Comparison of ENCODE assay signal across 8 cellular contexts in the genomic region with DNA sequence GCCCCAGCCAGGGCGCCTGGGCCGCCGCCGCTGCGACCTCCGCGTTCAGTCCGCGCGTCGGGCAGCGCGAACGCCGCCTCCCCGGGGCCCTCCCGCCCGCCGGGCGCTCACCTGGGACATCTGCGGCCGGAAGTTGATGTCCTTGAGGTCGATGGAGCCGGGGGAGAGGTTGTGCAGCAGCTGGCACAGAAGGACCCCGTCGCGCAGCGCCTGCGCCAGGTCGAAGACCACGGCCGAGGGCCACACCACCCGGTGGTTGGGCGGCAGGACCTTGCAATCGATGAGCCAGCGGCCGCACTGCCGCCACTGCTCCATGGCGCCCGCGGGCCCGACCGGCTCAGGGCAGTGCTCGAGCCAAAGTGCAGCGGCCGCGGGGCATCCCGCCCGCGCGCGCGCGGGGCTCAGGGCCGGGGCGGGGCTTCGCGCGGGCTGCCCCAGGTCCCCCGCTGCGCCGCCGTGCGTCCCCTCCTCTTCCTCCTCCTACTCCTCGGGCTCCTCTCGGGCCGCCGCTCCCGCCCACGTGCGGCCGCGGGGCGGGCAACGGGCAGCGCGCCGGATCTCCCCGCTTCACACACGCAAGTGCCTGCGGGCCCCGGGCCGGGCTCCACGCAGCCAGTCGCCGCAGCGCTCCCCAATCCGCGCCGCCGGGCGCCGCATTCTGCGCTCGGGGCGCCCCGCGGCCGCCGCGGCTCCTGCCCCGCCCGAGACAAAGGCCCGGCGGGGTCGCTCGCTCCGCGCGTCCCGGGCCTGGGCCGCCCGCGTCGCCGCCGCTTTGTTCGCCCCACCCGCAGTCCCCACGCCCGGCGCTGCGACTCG. TPM values are rescaled to one million over a fixed set of nuclear protein-coding genes. Genes with fewer than 3 reads are reported as not detected.
DNase-seq lines count a peak whose midpoint lies in the region; TF ChIP-seq lines count a peak whose summit lies in the region.

Gene VAV2 (minus strand): TSS at position 361 of the 816 bp plus-strand sequence. CDS start 46 bp downstream, at position 315.

- H3K9me2 ChIP-seq in Loucy (replicated peaks; ENCODE audit: low read depth, low read length) = no peaks in the 10 kb centered on the region

- no peaks in the 10 kb centered on the region for H3K9me3 ChIP-seq in Loucy (ENCODE audit: insufficient read depth, low read depth, low read length)

- peaks cover 39% of the 10 kb centered on the region for H3K4me1 ChIP-seq in Loucy (ENCODE audit: insufficient read depth, low read length, poor library complexity, severe bottlenecking)

- no peak for DNase-seq in GM12864 (ENCODE audit: low read depth)
- DNase-seq in H4 (ENCODE audit: low spot score) = peak; percentile 31
- peak; percentile 17 for DNase-seq in T-helper 9 cell
- peak; percentile 42 to 69 for DNase-seq in cardiac fibroblast (ENCODE audit: low read depth in 2 of 2)
- no peak for DNase-seq in kidney epithelial cell (ENCODE audit: low read depth)
- peak; percentile 18 to 43 for DNase-seq in stimulated activated CD4-positive, alpha-beta T cell treated with anti-CD3 and anti-CD28 coated beads, Interleukin-1b, Interleukin-23, amount 100 ng/mL, for 4 hours (ENCODE audit: low read depth in 2 of 2)
- DNase-seq in DMS114 treated with DMSO at 0.1 percent for 48 hours (lab: John Stamatoyannopoulos, UW; ENCODE audit: unreplicated experiment) = no peak

- peaks cover 45% of the 10 kb centered on the region for H3K79me2 ChIP-seq in Loucy (ENCODE audit: insufficient read depth, low read length)

- TF ChIP-seq CTCF in GM12864 (IDR thresholded peaks at IDR 0.05; ENCODE audit: low read depth, low read length, missing control alignments) (no peak), Loucy (conservative IDR thresholded peaks at IDR 0.05; ENCODE audit: low read length) (no peak), cardiac fibroblast (IDR thresholded peaks at IDR 0.05; ENCODE audit: low read depth, low read length) (no peak), kidney epithelial cell (IDR thresholded peaks at IDR 0.05; ENCODE audit: insufficient read depth, low read length, poor library complexity, severe bottlenecking) (no peak)

- H3K4me3 ChIP-seq in GM12864 (ENCODE audit: low read depth, low read length) (peak within 1 kb of the TSS; percentile 97), Loucy (ENCODE audit: low read length, poor library complexity, severe bottlenecking) (peak within 1 kb of the TSS; percentile 97), cardiac fibroblast (replicated peaks in 1 of 2; ENCODE audit: low read depth in 2 of 2, low read length in 2 of 2) (peak within 1 kb of the TSS; percentile 75), kidney epithelial cell (ENCODE audit: low read depth, low read length) (peak within 1 kb of the TSS; percentile 78)

- H3K9ac ChIP-seq in Loucy (ENCODE audit: low read depth, low read length, poor library complexity, severe bottlenecking) = peak within 1 kb of the TSS; percentile 95

- H3K36me3 ChIP-seq in Loucy (ENCODE audit: insufficient read depth, low read length) (no peaks in the 10 kb centered on the region), kidney epithelial cell (ENCODE audit: control insufficient read depth, insufficient read depth, low read length) (no peaks in the 10 kb centered on the region)

- H3K27me3 ChIP-seq in Loucy (ENCODE audit: insufficient read depth, low read length, poor library complexity, severe bottlenecking) = no peaks in the 10 kb centered on the region
- H3K27me3 ChIP-seq in kidney epithelial cell (ENCODE audit: control insufficient read depth, insufficient read depth, low read length) = no peaks in the 10 kb centered on the region

- no peaks in the 10 kb centered on the region for H3F3A ChIP-seq in Loucy (ENCODE audit: low read depth)

- peaks cover 7% of the 10 kb centered on the region for H4K20me1 ChIP-seq in Loucy (ENCODE audit: insufficient read depth, low read length, poor library complexity, severe bottlenecking)

- peak within 1 kb of the TSS; percentile 97 for H2AFZ ChIP-seq in Loucy (ENCODE audit: low read length)

- H3K4me2 ChIP-seq in Loucy (ENCODE audit: low read depth, low read length, poor library complexity, severe bottlenecking) = peak within 1 kb of the TSS; percentile 98

RNA-seq across cellular contexts. Expression of gene VAV2, which starts in this region (rescaled TPM):
- 4.5 and 6.1 TPM in 2 replicates for total RNA-seq in H4 (2014; rRNA removed; shearing (Covaris generic))
- total RNA-seq in kidney epithelial cell = 37.8 and 48.3 TPM in 2 replicates

Comparison
In these comparisons a context has a peak if more than half of its experiments do, and no peak if none do; other contexts are left out.
1. DNase-seq: peak in H4 (single experiment), T-helper 9 cell (single experiment), cardiac fibroblast (2 of 2) and stimulated activated CD4-positive, alpha-beta T cell treated with anti-CD3 and anti-CD28 coated beads, Interleukin-1b, Interleukin-23, amount 100 ng/mL, for 4 hours (2 of 2); none in GM12864 (single experiment), kidney epithelial cell (single experiment) and DMS114 treated with DMSO at 0.1 percent for 48 hours (single experiment).
2. Peak in every context shown above with its lines, with median percentiles within 50 percentile points of each other: H3K4me3 ChIP-seq.